Comparison of ENCODE assay signal across 1 cellular context in genomic region chr7:94087664-94088352, GRCh38.
TF ChIP-seq lines count a peak whose summit lies in the region.

No MANE protein-coding gene starts in this region.

TF ChIP-seq in GM23338, 12 proteins besides CTCF, POLR2A, EP300 and RAD21 (continued from another document):
- TF ChIP-seq ZNF462 (CRISPR knock-in tag; IDR thresholded peaks at IDR 0.05) (no peak), STAT1 (IDR thresholded peaks at IDR 0.05; ENCODE audit: unreplicated experiment) (no peak), EZH2phosphoT487 (IDR thresholded peaks at IDR 0.05; ENCODE audit: unreplicated experiment) (no peak)
